ENCODE assay signal across 16 cellular contexts in genomic region chr9:87615547-87616148, GRCh38.
DNase-seq lines count a peak whose midpoint lies in the region; ATAC-seq, FAIRE-seq and TF ChIP-seq lines count a peak whose summit lies in the region.
"Had no signal": no experiment of that assay in that cellular context is flagged by ENCODE, and none has a peak within 500 bp of the region (broad histone marks: within the 10 kb centered on the region; RNA-seq: fewer than 3 reads in every experiment).

No MANE protein-coding gene starts in this region.

- POLR2A ChIA-PET in CD8-positive, alpha-beta memory T cell (lab: Charles Lee) = no interaction called here

- no peaks in the 10 kb centered on the region for H3K9me3 ChIP-seq in HUES64 (ENCODE audit: insufficient read depth, low read depth, low read length)
- H3K9me3 ChIP-seq in CD8-positive, alpha-beta memory T cell (ENCODE audit: low read length) = no peaks in the 10 kb centered on the region
- H3K9me3 ChIP-seq: colonic mucosa, heart left ventricle had no signal

- H3K4me3 ChIP-seq in HUES64 (ENCODE audit: low read length) (no peak overlapping the region), bronchial epithelial cell (ENCODE audit: low read depth, low read length) (no peak overlapping the region), brain microvascular endothelial cell (ENCODE audit: low read depth, low read length) (no peak overlapping the region)
- H3K4me3 ChIP-seq in CD8-positive, alpha-beta memory T cell (ENCODE audit: low read length) = no peak overlapping the region
- H3K4me3 ChIP-seq: BLaER1 treated with 17β-estradiol and CSF1 and Interleukin-3, amounts not matched to agents 10 nM and 100 nM; colonic mucosa; heart left ventricle had no signal

- TF ChIP-seq CTCF in bronchial epithelial cell (IDR thresholded peaks at IDR 0.05; ENCODE audit: insufficient read depth, low read length, severe bottlenecking) (no peak), brain microvascular endothelial cell (IDR thresholded peaks at IDR 0.05; ENCODE audit: low read depth, low read length, missing control alignments) (no peak)

- H3K27me3 Mint-ChIP-seq in CD8-positive, alpha-beta memory T cell = peaks cover 0 to 3% of the 10 kb centered on the region in 2 donors

- DNase-seq in bronchial epithelial cell (ENCODE audit: low read depth) (peak; percentile 66), kidney tubule cell (ENCODE audit: low spot score) (peak; percentile 79), urothelium cell line (ENCODE audit: low spot score) (peak; percentile 17), brain microvascular endothelial cell (no peak)
- no peak for DNase-seq in CD8-positive, alpha-beta memory T cell
- DNase-seq: activated gamma-delta T cell treated with Interleukin-2 at 50 U/mL for 16 hours, aorta, colonic mucosa, heart left ventricle, NCI-H1436 treated with DMSO at 0.1 percent for 48 hours, SHP77 treated with DMSO at 0.1 percent for 48 hours had no signal

- no peaks in the 10 kb centered on the region for H3K4me1 Mint-ChIP-seq in CD8-positive, alpha-beta memory T cell

- ATAC-seq in HG02884 (IDR thresholded peaks at IDR 0.05; ENCODE audit: unreplicated experiment) = no peak
- ATAC-seq: activated CD4-positive, CD25-positive, alpha-beta regulatory T cell treated with anti-CD3 and anti-CD28 coated beads, Interleukin-2, amount 50 U/mL, for 24 hours; heart left ventricle had no signal

- no peaks in the 10 kb centered on the region for H3K36me3 Mint-ChIP-seq in CD8-positive, alpha-beta memory T cell

- in situ Hi-C loops in brain microvascular endothelial cell (cut with HindIII; ENCODE audit: low pct_ligation_motif_present, low sequenced_read_pairs) = no loop called here

- no peak overlapping the region for H3K27ac Mint-ChIP-seq in CD8-positive, alpha-beta memory T cell

- no peak overlapping the region for H3K9ac ChIP-seq in HUES64 (ENCODE audit: low read depth, low read length)
- H3K9ac ChIP-seq: BLaER1 treated with 17β-estradiol and CSF1 and Interleukin-3, amounts not matched to agents 10 nM and 100 nM; parathyroid adenoma had no signal

- WGBS in HUES64 = 81% methylated on average over 6 of the region's 6 CpGs

- H3K4me3 Mint-ChIP-seq in CD8-positive, alpha-beta memory T cell = no peak overlapping the region

- peaks cover 3% of the 10 kb centered on the region for H3K4me1 ChIP-seq in HUES64 (ENCODE audit: insufficient read depth, low read length)
- H3K4me1 ChIP-seq in CD8-positive, alpha-beta memory T cell (ENCODE audit: insufficient read depth, low read length) = no peaks in the 10 kb centered on the region
- H3K4me1 ChIP-seq: colonic mucosa, parathyroid adenoma had no signal

- H3K36me3 ChIP-seq in HUES64 (ENCODE audit: insufficient read depth, low read length) (peaks cover 62% of the 10 kb centered on the region), bronchial epithelial cell (ENCODE audit: control insufficient read depth, insufficient read depth, low read length) (no peaks in the 10 kb centered on the region), brain microvascular endothelial cell (replicated peaks) (no peaks in the 10 kb centered on the region)
- H3K36me3 ChIP-seq in CD8-positive, alpha-beta memory T cell (ENCODE audit: insufficient read depth, low read length) = no peaks in the 10 kb centered on the region
- H3K36me3 ChIP-seq: colonic mucosa, heart left ventricle had no signal

- CTCF ChIA-PET in CD8-positive, alpha-beta memory T cell (lab: Charles Lee) = no interaction called here

- H3K27me3 ChIP-seq in HUES64 (ENCODE audit: insufficient read depth, low read length) (no peaks in the 10 kb centered on the region), bronchial epithelial cell (ENCODE audit: control insufficient read depth, insufficient read depth, low read length) (no peaks in the 10 kb centered on the region), brain microvascular endothelial cell (replicated peaks) (no peaks in the 10 kb centered on the region)
- H3K27me3 ChIP-seq in CD8-positive, alpha-beta memory T cell (ENCODE audit: insufficient read depth, low read length, poor library complexity, severe bottlenecking) = no peaks in the 10 kb centered on the region
- H3K27me3 ChIP-seq: BLaER1 treated with 17β-estradiol and CSF1 and Interleukin-3, amounts not matched to agents 10 nM and 100 nM; colonic mucosa; heart left ventricle had no signal

- no peak for FAIRE-seq in bronchial epithelial cell (lab: Jason Lieb, UNC)
- FAIRE-seq in urothelium cell line (lab: Jason Lieb, UNC) = no peak

- H3K9me3 Mint-ChIP-seq in CD8-positive, alpha-beta memory T cell = peaks cover 0 to 2% (median 0%) of the 10 kb centered on the region in 5 donors

- H3K27ac ChIP-seq in HUES64 (ENCODE audit: low read depth, low read length) = peak overlapping the region; percentile 52; the same call in 1 of the 2 replicates
- no peak overlapping the region for H3K27ac ChIP-seq in CD8-positive, alpha-beta memory T cell (ENCODE audit: low read depth, low read length)
- no peak overlapping the region for H3K27ac ChIP-seq in brain microvascular endothelial cell
- H3K27ac ChIP-seq: BLaER1 treated with 17β-estradiol and CSF1 and Interleukin-3, amounts not matched to agents 10 nM and 100 nM; colonic mucosa; parathyroid adenoma had no signal

Comparison
In these comparisons a context has a peak if more than half of its experiments do, and no peak if none do; other contexts are left out.
1. DNase-seq: peak in bronchial epithelial cell (single experiment), kidney tubule cell (single experiment) and urothelium cell line (single experiment); none in CD8-positive, alpha-beta memory T cell (0 of 5) and brain microvascular endothelial cell (single experiment).